1 cellular context compared by ENCODE assay signal in genomic region chr17:30782206-30782605, GRCh38.
TF ChIP-seq lines count a peak whose summit lies in the region.

No MANE protein-coding gene starts in this region.

TF ChIP-seq in K562, 482 proteins besides CTCF, POLR2A, EP300 and RAD21:
- TF ChIP-seq EWSR1 (IDR thresholded peaks at IDR 0.05; ENCODE audit: borderline replicate concordance, low read depth, partially characterized antibody) (no peak), ZNF121 (CRISPR knock-in tag; conservative IDR thresholded peaks at IDR 0.05) (peak; percentile 59)
